ENCODE assay signal across 8 cellular contexts in genomic region chr17:60678118-60678444, GRCh38. TPM values are rescaled to one million over a fixed set of nuclear protein-coding genes. Genes with fewer than 3 reads are reported as not detected.
A peak's percentile ranks its signal among the peaks of the same experiment; 100 is the strongest.
DNase-seq lines count a peak whose midpoint lies in the region; ATAC-seq and TF ChIP-seq lines count a peak whose summit lies in the region.

No MANE protein-coding gene starts in this region.

- H3K4me1 Mint-ChIP-seq in activated T-helper 1 cell treated with anti-CD3 and anti-CD28 coated beads, Interleukin-12 subunit alpha, Interleukin-12 subunit beta, Interleukin-2, Interleukin-4 antibody, amounts not matched to agents 30 ng/mL and 10 ng/mL and 1 ng/mL, durations not matched to agents 14 hours and 24 hours and 36 hours (ENCODE audit: low read depth), result peaks cover 19% of the 10 kb centered on the region
- peaks cover 23 to 34% of the 10 kb centered on the region in 2 donors for H3K4me1 Mint-ChIP-seq in immature natural killer cell

- H3K36me3 Mint-ChIP-seq in activated T-helper 1 cell treated with anti-CD3 and anti-CD28 coated beads, Interleukin-12 subunit alpha, Interleukin-12 subunit beta, Interleukin-2, Interleukin-4 antibody, amounts not matched to agents 30 ng/mL and 10 ng/mL and 1 ng/mL, durations not matched to agents 14 hours and 24 hours and 36 hours (ENCODE audit: low read depth), result no peaks in the 10 kb centered on the region
- H3K36me3 Mint-ChIP-seq in immature natural killer cell, result peaks cover 0 to 8% (median 7%) of the 10 kb centered on the region in 3 donors

- ATAC-seq in GM19397 (IDR thresholded peaks at IDR 0.05; ENCODE audit: unreplicated experiment) (no peak), HG03135 (IDR thresholded peaks at IDR 0.05; ENCODE audit: unreplicated experiment) (no peak)

- 8% methylated on average over 6 of the region's 6 CpGs for WGBS in suprapubic skin

- H3K27ac ChIP-seq in suprapubic skin, result peak overlapping the region; percentile 83

- DNase-seq in activated CD4-positive, alpha-beta T cell treated with anti-CD3 and anti-CD28 coated beads for 48 hours, result peak; percentile 6
- no peak for DNase-seq in activated CD4-positive, alpha-beta T cell treated with anti-CD3 and anti-CD28 coated beads, Interleukin-2, amount 50 U/mL, for 48 hours
- no peak for DNase-seq in activated T-helper 1 cell treated with anti-CD3 and anti-CD28 coated beads, Interleukin-12 subunit alpha, Interleukin-12 subunit beta, Interleukin-2, Interleukin-4 antibody, amounts not matched to agents 30 ng/mL and 10 ng/mL and 1 ng/mL, durations not matched to agents 14 hours and 24 hours and 36 hours (ENCODE audit: low spot score)
- DNase-seq in immature natural killer cell, result no peak
- no peak for DNase-seq in suprapubic skin (ENCODE audit: low spot score in 2 of 2)
- DNase-seq in NCI-H187 treated with DMSO at 0.1 percent for 48 hours (lab: John Stamatoyannopoulos, UW), result no peak

- TF ChIP-seq CTCF in suprapubic skin (IDR thresholded peaks at IDR 0.05), result no peak

- no peak for TF ChIP-seq EP300 in suprapubic skin (IDR thresholded peaks at IDR 0.05)

- no peaks in the 10 kb centered on the region for H3K9me3 ChIP-seq in suprapubic skin

- peak overlapping the region; percentile 62 for H3K27ac Mint-ChIP-seq in activated T-helper 1 cell treated with anti-CD3 and anti-CD28 coated beads, Interleukin-12 subunit alpha, Interleukin-12 subunit beta, Interleukin-2, Interleukin-4 antibody, amounts not matched to agents 30 ng/mL and 10 ng/mL and 1 ng/mL, durations not matched to agents 14 hours and 24 hours and 36 hours
- peak overlapping the region; percentile 93 to 99 (median 97) for H3K27ac Mint-ChIP-seq in immature natural killer cell

- H3K4me1 ChIP-seq in suprapubic skin, result peaks cover 15% of the 10 kb centered on the region

- H3K27me3 Mint-ChIP-seq in activated T-helper 1 cell treated with anti-CD3 and anti-CD28 coated beads, Interleukin-12 subunit alpha, Interleukin-12 subunit beta, Interleukin-2, Interleukin-4 antibody, amounts not matched to agents 30 ng/mL and 10 ng/mL and 1 ng/mL, durations not matched to agents 14 hours and 24 hours and 36 hours (ENCODE audit: insufficient read depth), result no peaks in the 10 kb centered on the region
- peaks cover 0 to 4% (median 2%) of the 10 kb centered on the region in 3 donors for H3K27me3 Mint-ChIP-seq in immature natural killer cell (ENCODE audit: low read depth in 3 of 3)

- peak overlapping the region; percentile 79 for H3K4me3 ChIP-seq in suprapubic skin

- no peaks in the 10 kb centered on the region for H3K9me3 Mint-ChIP-seq in activated T-helper 1 cell treated with anti-CD3 and anti-CD28 coated beads, Interleukin-12 subunit alpha, Interleukin-12 subunit beta, Interleukin-2, Interleukin-4 antibody, amounts not matched to agents 30 ng/mL and 10 ng/mL and 1 ng/mL, durations not matched to agents 14 hours and 24 hours and 36 hours
- H3K9me3 Mint-ChIP-seq in immature natural killer cell, result peaks cover 0 to 2% (median 0%) of the 10 kb centered on the region in 6 donors

- peak overlapping the region; percentile 89 for H3K4me3 Mint-ChIP-seq in activated T-helper 1 cell treated with anti-CD3 and anti-CD28 coated beads, Interleukin-12 subunit alpha, Interleukin-12 subunit beta, Interleukin-2, Interleukin-4 antibody, amounts not matched to agents 30 ng/mL and 10 ng/mL and 1 ng/mL, durations not matched to agents 14 hours and 24 hours and 36 hours
- peak overlapping the region; percentile 93 to 100 (median 100) for H3K4me3 Mint-ChIP-seq in immature natural killer cell

- intact Hi-C loops in activated T-helper 1 cell treated with anti-CD3 and anti-CD28 coated beads, Interleukin-12 subunit alpha, Interleukin-12 subunit beta, Interleukin-2, Interleukin-4 antibody, amounts not matched to agents 30 ng/mL and 10 ng/mL and 1 ng/mL, durations not matched to agents 14 hours and 24 hours and 36 hours (cut with micrococcal nuclease), result loop anchor here (5.0 to 10.0 kb wide), 3 partner anchors 544 to 1744 kb away; partner anchors contain the start of genes MED13 and METTL2A

- no peaks in the 10 kb centered on the region for H3K27me3 ChIP-seq in suprapubic skin

- peaks cover 15% of the 10 kb centered on the region for H3K36me3 ChIP-seq in suprapubic skin

- TF ChIP-seq POLR2A in suprapubic skin (IDR thresholded peaks at IDR 0.05), result no peak

RNA-seq across cellular contexts. Expression of gene BCAS3, which starts 0.4 kb away (rescaled TPM):
- total RNA-seq in activated T-helper 1 cell treated with anti-CD3 and anti-CD28 coated beads, Interleukin-12 subunit alpha, Interleukin-12 subunit beta, Interleukin-2, Interleukin-4 antibody, amounts not matched to agents 30 ng/mL and 10 ng/mL and 1 ng/mL, durations not matched to agents 14 hours and 24 hours and 36 hours, result 8.3 and 8.5 TPM in 2 replicates
- polyA plus RNA-seq in immature natural killer cell, result 10 to 100 TPM; 26.3 to 53.8 (median 50.1) TPM
- total RNA-seq in suprapubic skin, result 10 to 100 TPM; 41.0 to 81.4 (median 45.6) TPM
